In the genomic region with DNA sequence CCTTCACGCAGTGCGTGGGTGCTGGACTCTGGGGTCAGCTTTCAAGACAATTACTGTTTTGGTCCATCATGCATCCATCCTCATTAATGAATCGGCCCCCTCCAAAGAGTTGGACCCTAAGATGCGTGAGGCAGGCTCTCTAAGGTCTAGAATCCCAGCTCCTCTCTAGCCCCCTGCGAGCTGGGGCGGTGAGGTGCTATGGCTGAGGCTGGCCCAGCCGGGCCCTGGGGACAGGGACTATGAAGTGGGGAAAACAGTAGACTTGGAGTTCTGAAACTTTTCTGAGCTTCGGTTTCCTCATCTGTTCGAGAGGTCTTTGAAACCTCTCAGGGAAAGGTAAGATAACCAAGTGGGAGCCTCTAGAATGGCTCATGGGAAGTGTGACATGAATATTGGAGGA, we compare ENCODE assay signal across 11 cellular contexts. TPM values are rescaled to one million over a fixed set of nuclear protein-coding genes. Genes with fewer than 3 reads are reported as not detected.
DNase-seq lines count a peak whose midpoint lies in the region; ATAC-seq and TF ChIP-seq lines count a peak whose summit lies in the region.
"Had no signal": no experiment of that assay in that cellular context is flagged by ENCODE, and none has a peak within 500 bp of the region (broad histone marks: within the 10 kb centered on the region; RNA-seq: fewer than 3 reads in every experiment).

No MANE protein-coding gene starts in this region.

- H3K36me3 ChIP-seq in CD4-positive, CD25-positive, alpha-beta regulatory T cell (ENCODE audit: control insufficient read depth, insufficient read depth, low read length): peaks cover 28% of the 10 kb centered on the region
- H3K36me3 ChIP-seq in HUES64 (ENCODE audit: insufficient read depth, low read length) (peaks cover 28% of the 10 kb centered on the region), adipocyte (ENCODE audit: control insufficient read depth, insufficient read depth, low read length, severe bottlenecking) (peaks cover 32% of the 10 kb centered on the region)

- no peaks in the 10 kb centered on the region for H3K9me3 ChIP-seq in CD4-positive, CD25-positive, alpha-beta regulatory T cell (ENCODE audit: control insufficient read depth in 2 of 2, low read length in 2 of 2)
- no peaks in the 10 kb centered on the region for H3K9me3 ChIP-seq in HUES64 (ENCODE audit: insufficient read depth, low read depth, low read length)
- no peaks in the 10 kb centered on the region for H3K9me3 ChIP-seq in adipocyte (ENCODE audit: control insufficient read depth, low read length)

- no peaks in the 10 kb centered on the region for H3K27me3 ChIP-seq in CD4-positive, CD25-positive, alpha-beta regulatory T cell (ENCODE audit: control insufficient read depth, insufficient read depth, low read length)
- H3K27me3 ChIP-seq in HUES64 (ENCODE audit: insufficient read depth, low read length): no peaks in the 10 kb centered on the region
- H3K27me3 ChIP-seq in adipocyte (replicated peaks; ENCODE audit: control insufficient read depth, insufficient read depth, low read length): no peaks in the 10 kb centered on the region

- ATAC-seq in CD4-positive, CD25-positive, alpha-beta regulatory T cell (ENCODE audit: low read depth in 2 of 2): no peak
- no peak for ATAC-seq in natural killer cell
- ATAC-seq in GM18858 (IDR thresholded peaks at IDR 0.05; ENCODE audit: unreplicated experiment): no peak
- ATAC-seq: left cardiac atrium had no signal

- intact Hi-C loops in natural killer cell (cut with micrococcal nuclease): no loop called here

- no peak for TF ChIP-seq CTCF in natural killer cell (IDR thresholded peaks at IDR 0.05)

- peak overlapping the region in 2 of 3 donors; percentile 86 to 98 for H3K27ac Mint-ChIP-seq in CD4-positive, CD25-positive, alpha-beta regulatory T cell
- peak overlapping the region; percentile 95 to 96 for H3K27ac Mint-ChIP-seq in natural killer cell

- H3K4me3 ChIP-seq in CD4-positive, CD25-positive, alpha-beta regulatory T cell (ENCODE audit: low read depth, low read length): no peak overlapping the region
- H3K4me3 ChIP-seq in HUES64 (ENCODE audit: low read length): no peak overlapping the region
- peak overlapping the region; percentile 100 for H3K4me3 ChIP-seq in adipocyte (ENCODE audit: low read length)

- H3K4me3 Mint-ChIP-seq in CD4-positive, CD25-positive, alpha-beta regulatory T cell: peak overlapping the region; percentile 88 to 99 (median 98)
- peak overlapping the region; percentile 55 for H3K4me3 Mint-ChIP-seq in natural killer cell

- peaks cover 14% of the 10 kb centered on the region for H3K36me3 Mint-ChIP-seq in CD4-positive, CD25-positive, alpha-beta regulatory T cell
- H3K36me3 Mint-ChIP-seq in natural killer cell: peaks cover 9% of the 10 kb centered on the region

- peaks cover 13% of the 10 kb centered on the region for H3K4me1 ChIP-seq in CD4-positive, CD25-positive, alpha-beta regulatory T cell (ENCODE audit: control insufficient read depth, insufficient read depth, low read length, poor library complexity, severe bottlenecking)
- H3K4me1 ChIP-seq in HUES64 (ENCODE audit: insufficient read depth, low read length) (peaks cover 8% of the 10 kb centered on the region; the same call in 1 of the 2 replicates), adipocyte (ENCODE audit: control insufficient read depth, insufficient read depth, low read length) (peaks cover 15% of the 10 kb centered on the region)

- peak overlapping the region; percentile 14 for H3K27ac ChIP-seq in CD4-positive, CD25-positive, alpha-beta regulatory T cell (ENCODE audit: insufficient read depth, low read length, poor library complexity, severe bottlenecking)
- H3K27ac ChIP-seq in HUES64 (ENCODE audit: low read depth, low read length): no peak overlapping the region

- no peak for DNase-seq in CD4-positive, CD25-positive, alpha-beta regulatory T cell
- DNase-seq in adipocyte (ENCODE audit: low read depth): no peak
- no peak for DNase-seq in natural killer cell
- DNase-seq in midbrain (lab: John Stamatoyannopoulos, UW): no peak
- DNase-seq in DMS153 (lab: John Stamatoyannopoulos, UW): no peak
- DNase-seq in NCI-H345 treated with DMSO at 0.1 percent for 48 hours (lab: John Stamatoyannopoulos, UW; ENCODE audit: unreplicated experiment): no peak
- DNase-seq: DMS53, left cardiac atrium, Right ventricle myocardium superior had no signal

- peaks cover 0 to 2% (median 0%) of the 10 kb centered on the region in 7 donors for H3K9me3 Mint-ChIP-seq in CD4-positive, CD25-positive, alpha-beta regulatory T cell
- H3K9me3 Mint-ChIP-seq in natural killer cell: no peaks in the 10 kb centered on the region

- H3K27me3 Mint-ChIP-seq in CD4-positive, CD25-positive, alpha-beta regulatory T cell: no peaks in the 10 kb centered on the region
- no peaks in the 10 kb centered on the region for H3K27me3 Mint-ChIP-seq in natural killer cell (ENCODE audit: low read depth in 2 of 2)

- H3K9ac ChIP-seq in HUES64 (ENCODE audit: low read depth, low read length) (0 out of 2 replicates have a peak overlapping the region, but pooled peaks have one; percentile 5), adipocyte (ENCODE audit: low read length) (peak overlapping the region; percentile 100)

- H3K4me1 Mint-ChIP-seq in CD4-positive, CD25-positive, alpha-beta regulatory T cell: peaks cover 9 to 42% (median 25%) of the 10 kb centered on the region in 4 donors
- H3K4me1 Mint-ChIP-seq in natural killer cell: peaks cover 22 to 44% of the 10 kb centered on the region in 2 donors

- WGBS in HUES64: 95% methylated on average over 9 of the region's 9 CpGs

RNA-seq across cellular contexts. Expression of gene SH2B1, which starts 1.6 kb away (rescaled TPM):
- 73.8 TPM for total RNA-seq in CD4-positive, CD25-positive, alpha-beta regulatory T cell
- 1 to 10 TPM; 1.5 to 2.4 (median 1.9) TPM for polyA plus RNA-seq in CD4-positive, CD25-positive, alpha-beta regulatory T cell
- 21.0 TPM for polyA plus RNA-seq in HUES64 (2013, experiment 1 of 2)
- polyA plus RNA-seq in HUES64 (2013, experiment 2 of 2): 24.9 TPM
- 100 to 1,000 TPM in 1 of 3 donors, 10 to 100 TPM in 2; 85.4 to 110 (median 91.5) TPM for total RNA-seq in natural killer cell

RNA-seq across cellular contexts. Expression of gene ATP2A1, which starts 13.0 kb away (rescaled TPM):
- 1.4 TPM for total RNA-seq in CD4-positive, CD25-positive, alpha-beta regulatory T cell
- polyA plus RNA-seq in CD4-positive, CD25-positive, alpha-beta regulatory T cell: not detected
- 1.2 TPM for polyA plus RNA-seq in HUES64 (2013, experiment 1 of 2)
- 1.1 TPM for polyA plus RNA-seq in HUES64 (2013, experiment 2 of 2)
- 1 to 10 TPM in 2 of 3 donors, under 1 TPM in 1; 0.75 to 2.5 (median 1.3) TPM for total RNA-seq in natural killer cell
- total RNA-seq: Right ventricle myocardium superior had no signal

RNA-seq across cellular contexts. Expression of gene TUFM, which starts 19.1 kb away (rescaled TPM):
- total RNA-seq in CD4-positive, CD25-positive, alpha-beta regulatory T cell: 98.4 TPM
- polyA plus RNA-seq in CD4-positive, CD25-positive, alpha-beta regulatory T cell: 100 to 1,000 TPM; 125 to 165 (median 147) TPM
- polyA plus RNA-seq in HUES64 (2013, experiment 1 of 2): 124 TPM
- polyA plus RNA-seq in HUES64 (2013, experiment 2 of 2): 120 TPM
- 100 to 1,000 TPM; 108 to 128 (median 118) TPM for total RNA-seq in natural killer cell

RNA-seq across cellular contexts. Expression of gene ATXN2L, which starts 42.5 kb away (rescaled TPM):
- 342 TPM for total RNA-seq in CD4-positive, CD25-positive, alpha-beta regulatory T cell
- 10 to 100 TPM; 11.0 to 20.8 (median 11.6) TPM for polyA plus RNA-seq in CD4-positive, CD25-positive, alpha-beta regulatory T cell
- polyA plus RNA-seq in HUES64 (2013, experiment 1 of 2): 149 TPM
- polyA plus RNA-seq in HUES64 (2013, experiment 2 of 2): 160 TPM
- 100 to 1,000 TPM; 350 to 451 (median 416) TPM for total RNA-seq in natural killer cell

RNA-seq across cellular contexts. Expression of gene RABEP2, which starts 59.7 kb away (rescaled TPM):
- total RNA-seq in CD4-positive, CD25-positive, alpha-beta regulatory T cell: 28.2 TPM
- 1 to 10 TPM; 2.9 to 3.9 (median 3.4) TPM for polyA plus RNA-seq in CD4-positive, CD25-positive, alpha-beta regulatory T cell
- polyA plus RNA-seq in HUES64 (2013, experiment 1 of 2): 7.6 TPM
- polyA plus RNA-seq in HUES64 (2013, experiment 2 of 2): 6.0 TPM
- 10 to 100 TPM; 53.4 to 63.4 (median 60.1) TPM for total RNA-seq in natural killer cell
